In the genomic region with DNA sequence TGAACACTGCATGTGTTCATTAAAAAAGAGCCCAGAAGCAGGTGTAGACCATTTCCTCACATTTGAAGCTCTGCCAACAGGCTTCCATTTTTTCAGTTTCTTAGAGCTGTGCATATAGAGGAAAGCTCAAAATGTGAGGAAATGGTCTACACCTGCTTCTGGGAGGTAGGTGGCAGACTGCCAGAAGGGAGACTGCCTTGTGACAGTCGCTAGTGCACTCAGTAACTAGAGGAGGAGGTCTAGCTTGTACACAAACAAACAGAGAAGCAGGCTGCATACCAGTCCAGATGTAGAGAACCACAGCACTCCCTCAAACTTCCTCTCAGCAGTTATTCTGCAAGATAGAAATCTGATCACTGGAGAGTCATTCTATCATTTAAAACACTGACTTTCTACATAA, we compare ENCODE assay signal across 24 cellular contexts.
DNase-seq lines count a peak whose midpoint lies in the region; TF ChIP-seq lines count a peak whose summit lies in the region.
"Had no signal": no experiment of that assay in that cellular context is flagged by ENCODE, and none has a peak within 500 bp of the region (broad histone marks: within the 10 kb centered on the region; RNA-seq: fewer than 3 reads in every experiment).

No MANE protein-coding gene starts in this region.

- no peaks in the 10 kb centered on the region for H3K36me3 ChIP-seq in hepatocyte (replicated peaks; ENCODE audit: insufficient read depth, low read depth)
- H3K36me3 ChIP-seq: breast epithelium, colonic mucosa, esophagus squamous epithelium, gastroesophageal sphincter, suprapubic skin had no signal

- H4K20me1 ChIP-seq in hepatocyte (ENCODE audit: insufficient read depth, poor library complexity, severe bottlenecking): no peaks in the 10 kb centered on the region

- no peaks in the 10 kb centered on the region for H3K4me1 ChIP-seq in hepatocyte (ENCODE audit: insufficient read depth)
- H3K4me1 ChIP-seq: A549, breast epithelium, colonic mucosa, esophagus squamous epithelium, gastroesophageal sphincter, psoas muscle, suprapubic skin had no signal

- WGBS in hepatocyte (ENCODE audit: low lambda C conversion rate, missing lambda C conversion rate): 47% methylated on average over 1 of the region's 1 CpG

- H3K4me2 ChIP-seq in hepatocyte: no peak overlapping the region
- H3K4me2 ChIP-seq: A549 had no signal

- CTCF ChIA-PET in RWPE1 (lab: Yijun Ruan, JAX): interaction anchor here (0.5 kb wide), 1 partner anchor 628 kb away, joined by 3 read pairs; no protein-coding TSS in a partner anchor

- H3K27ac ChIP-seq in hepatocyte (no peak overlapping the region), RWPE1 (no peak overlapping the region)
- H3K27ac ChIP-seq: A549, breast epithelium, colonic mucosa, esophagus squamous epithelium, gastroesophageal sphincter, psoas muscle, suprapubic skin had no signal

- no peak overlapping the region for H2AFZ ChIP-seq in hepatocyte

- no peaks in the 10 kb centered on the region for H3K27me3 ChIP-seq in hepatocyte
- H3K27me3 ChIP-seq: breast epithelium, colonic mucosa, esophagus squamous epithelium, gastroesophageal sphincter, suprapubic skin had no signal

- DNase-seq in NCI-H1417 (lab: John Stamatoyannopoulos, UW) (peak in 2 of 3 experiments; percentile 13 to 63), NCI-H1417 treated with DMSO at 0.1 percent for 48 hours (lab: John Stamatoyannopoulos, UW) (no peak), NCI-H1105 (lab: John Stamatoyannopoulos, UW) (peak; percentile 72), NCI-H510A treated with DMSO at 0.1 percent for 48 hours (lab: John Stamatoyannopoulos, UW) (peak; percentile 77), hepatocyte (ENCODE audit: low spot score) (peak; percentile 13), RWPE1 (ENCODE audit: low spot score) (no peak), A172 (ENCODE audit: low spot score) (no peak)
- DNase-seq in stimulated activated CD4-positive, alpha-beta T cell treated with anti-CD3 and anti-CD28 coated beads, Interleukin-12 subunit alpha, Interleukin-12 subunit beta, amount 100 ng/mL, for 4 hours: no peak
- DNase-seq: activated CD4-positive, alpha-beta T cell treated with anti-CD3 and anti-CD28 coated beads, Interleukin-2, amount 50 U/mL, for 48 hours; activated CD4-positive, CD25-positive, alpha-beta regulatory T cell; activated CD8-positive, alpha-beta memory T cell treated with anti-CD3 and anti-CD28 coated beads, Interleukin-2, amount 50 U/mL, for 48 hours; activated naive CD8-positive, alpha-beta T cell treated with anti-CD3 and anti-CD28 coated beads, Interleukin-2, amount 50 U/mL, for 24 hours; Calu3; colonic mucosa; endodermal cell; esophagus squamous epithelium; NCI-H2227 treated with DMSO at 0.1 percent for 48 hours; psoas muscle; stimulated activated CD4-positive, alpha-beta T cell treated with anti-CD3 and anti-CD28 coated beads, Interleukin-1b, Interleukin-23, amount 100 ng/mL, for 48 hours had no signal

- H3K4me3 ChIP-seq in hepatocyte: no peak overlapping the region
- H3K4me3 ChIP-seq: A549, breast epithelium, colonic mucosa, esophagus squamous epithelium, gastroesophageal sphincter, lung, psoas muscle, suprapubic skin had no signal

- H3K9me3 ChIP-seq in hepatocyte (ENCODE audit: low read depth): no peaks in the 10 kb centered on the region
- H3K9me3 ChIP-seq: A549, breast epithelium, colonic mucosa, esophagus squamous epithelium, gastroesophageal sphincter, psoas muscle, suprapubic skin had no signal

- no peaks in the 10 kb centered on the region for H3K9me2 ChIP-seq in hepatocyte (replicated peaks; ENCODE audit: insufficient read depth)

- POLR2A ChIA-PET in RWPE1 (lab: Yijun Ruan, JAX; ENCODE audit: low non-redundant PET): no interaction called here

- TF ChIP-seq CTCF in hepatocyte (IDR thresholded peaks at IDR 0.05; ENCODE audit: poor library complexity): no peak
- no peak for TF ChIP-seq CTCF in RWPE1 (conservative IDR thresholded peaks at IDR 0.05; ENCODE audit: low read depth)

- H3K79me2 ChIP-seq in hepatocyte: no peaks in the 10 kb centered on the region

Comparison
In these comparisons a context has a peak if more than half of its experiments do, and no peak if none do; other contexts are left out.
1. DNase-seq: peak in NCI-H1417 (2 of 3), NCI-H1105 (single experiment), NCI-H510A treated with DMSO at 0.1 percent for 48 hours (single experiment) and hepatocyte (single experiment); none in NCI-H1417 treated with DMSO at 0.1 percent for 48 hours (single experiment), RWPE1 (single experiment), A172 (single experiment) and stimulated activated CD4-positive, alpha-beta T cell treated with anti-CD3 and anti-CD28 coated beads, Interleukin-12 subunit alpha, Interleukin-12 subunit beta, amount 100 ng/mL, for 4 hours (single experiment).